Comparison of ENCODE assay signal across 11 cellular contexts in genomic region chr1:41650176-41650519, GRCh38.
DNase-seq lines count a peak whose midpoint lies in the region; ATAC-seq lines count a peak whose summit lies in the region.
"Had no signal": no experiment of that assay in that cellular context is flagged by ENCODE, and none has a peak within 500 bp of the region (broad histone marks: within the 10 kb centered on the region; RNA-seq: fewer than 3 reads in every experiment).

No MANE protein-coding gene starts in this region.

- no peaks in the 10 kb centered on the region for H3K9me3 ChIP-seq in BLaER1
- no peaks in the 10 kb centered on the region for H3K9me3 ChIP-seq in SJCRH30 (replicated peaks)

- H3K4me2 ChIP-seq in BLaER1, result peak overlapping the region; percentile 81

- DNase-seq in Kasumi-1 (lab: John Stamatoyannopoulos, UW) (peak; percentile 60 to 77), medulla oblongata (ENCODE audit: extremely low spot score) (peak; percentile 32), SJCRH30 (no peak), NCI-H187 treated with DMSO at 0.1 percent for 48 hours (lab: John Stamatoyannopoulos, UW) (no peak), ACHN (no peak)
- DNase-seq in activated naive CD4-positive, alpha-beta T cell treated with anti-CD3 and anti-CD28 coated beads, Interleukin-2, amount 50 U/mL, for 16 hours, result peak; percentile 27
- DNase-seq: effector CD4-positive, alpha-beta T cell; NCI-H446 treated with DMSO at 0.1 percent for 48 hours; small intestine had no signal

- no peaks in the 10 kb centered on the region for H4K20me1 ChIP-seq in BLaER1

- H3K9ac ChIP-seq in BLaER1, result peak overlapping the region; percentile 11; the same call in 1 of the 2 replicates

- H3K27me3 ChIP-seq in BLaER1, result no peaks in the 10 kb centered on the region
- no peaks in the 10 kb centered on the region for H3K27me3 ChIP-seq in SJCRH30

- no peak for ATAC-seq in GM19467 (IDR thresholded peaks at IDR 0.05; ENCODE audit: unreplicated experiment)

- in situ Hi-C loops in ACHN (cut with HindIII; ENCODE audit: low pct_ligation_motif_present, low pct_unique_long_range_greater_than_20kb, low sequenced_read_pairs), result no loop called here

- peak overlapping the region; percentile 65 for H3K27ac ChIP-seq in BLaER1
- no peak overlapping the region for H3K27ac ChIP-seq in SJCRH30

- H3K36me3 ChIP-seq in BLaER1 (no peaks in the 10 kb centered on the region), SJCRH30 (no peaks in the 10 kb centered on the region)

- H3K4me3 ChIP-seq in BLaER1 (no peak overlapping the region; the same call in 1 of the 2 replicates), SJCRH30 (no peak overlapping the region)

- H3K4me1 ChIP-seq in BLaER1, result peaks cover 93% of the 10 kb centered on the region
- 0 out of 2 replicates have a peak, but pooled peaks cover 3% of the 10 kb centered on the region for H3K4me1 ChIP-seq in SJCRH30

Comparison
In these comparisons a context has a peak if more than half of its experiments do, and no peak if none do; other contexts are left out.
1. DNase-seq: peak in Kasumi-1 (2 of 2), activated naive CD4-positive, alpha-beta T cell treated with anti-CD3 and anti-CD28 coated beads, Interleukin-2, amount 50 U/mL, for 16 hours (single experiment) and medulla oblongata (single experiment); none in SJCRH30 (0 of 2), NCI-H187 treated with DMSO at 0.1 percent for 48 hours (single experiment) and ACHN (single experiment).